ENCODE assay signal across 8 cellular contexts in genomic region chr1:15974855-15975254, GRCh38. TPM values are rescaled to one million over a fixed set of nuclear protein-coding genes. Genes with fewer than 3 reads are reported as not detected.
DNase-seq lines count a peak whose midpoint lies in the region; ATAC-seq and TF ChIP-seq lines count a peak whose summit lies in the region.

No MANE protein-coding gene starts in this region.

- H3K27me3 ChIP-seq in KMS-11 (ENCODE audit: insufficient read depth, low read depth) (no peaks in the 10 kb centered on the region), osteoblast (ENCODE audit: insufficient read depth, low read length) (no peaks in the 10 kb centered on the region)

- peaks cover 8% of the 10 kb centered on the region for H3K4me1 ChIP-seq in KMS-11 (ENCODE audit: low read depth, poor library complexity, severe bottlenecking)
- peaks cover 12% of the 10 kb centered on the region for H3K4me1 ChIP-seq in osteoblast (ENCODE audit: insufficient read depth, low read length)

- H3K4me3 ChIP-seq in KMS-11 (IDR thresholded peaks at IDR 0.05; ENCODE audit: insufficient read depth, low read depth, low read length) = no peak overlapping the region
- H3K4me3 ChIP-seq in coronary artery = peak overlapping the region; percentile 100
- peak overlapping the region; percentile 92 for H3K4me3 ChIP-seq in osteoblast (ENCODE audit: insufficient read depth, low read length)

- peak; percentile 72 for DNase-seq in activated CD8-positive, alpha-beta memory T cell treated with anti-CD3 and anti-CD28 coated beads for 24 hours
- no peak for DNase-seq in activated CD8-positive, alpha-beta memory T cell treated with anti-CD3 and anti-CD28 coated beads, Interleukin-2, amount 50 U/mL, for 4 hours
- no peak for DNase-seq in coronary artery (ENCODE audit: low spot score)
- DNase-seq in osteoblast (ENCODE audit: insufficient read length, low spot score, missing footprints) = peak; percentile 47
- DNase-seq in sciatic nerve (ENCODE audit: low spot score) = no peak
- no peak for DNase-seq in D341Med (ENCODE audit: low spot score)

- H3K36me3 ChIP-seq in KMS-11 (ENCODE audit: insufficient read depth) (no peaks in the 10 kb centered on the region), osteoblast (ENCODE audit: insufficient read depth, low read length) (peaks cover 23% of the 10 kb centered on the region)

- intact Hi-C loops in sciatic nerve (cut with DNase I) = no loop called here

- peak overlapping the region; percentile 99 for H3K4me2 ChIP-seq in KMS-11
- H3K4me2 ChIP-seq in osteoblast (ENCODE audit: insufficient read depth, low read length) = peak overlapping the region; percentile 91

- no peaks in the 10 kb centered on the region for H3K9me3 ChIP-seq in osteoblast (ENCODE audit: low read depth, low read length)

- H3K9ac ChIP-seq in KMS-11 = peak overlapping the region; percentile 57; the same call in 1 of the 2 replicates

- H4K20me1 ChIP-seq in KMS-11 (ENCODE audit: insufficient read depth) = no peaks in the 10 kb centered on the region
- H4K20me1 ChIP-seq in osteoblast (ENCODE audit: insufficient read depth, low read length) = peaks cover 22% of the 10 kb centered on the region

- ATAC-seq in HG03097 (IDR thresholded peaks at IDR 0.05; ENCODE audit: low FRiP score, unreplicated experiment) (no peak), sciatic nerve (no peak)

- TF ChIP-seq CTCF in KMS-11 (conservative IDR thresholded peaks at IDR 0.05; ENCODE audit: low read depth, low read length) (no peak), coronary artery (IDR thresholded peaks at IDR 0.05) (no peak), osteoblast (IDR thresholded peaks at IDR 0.05; ENCODE audit: extremely low read depth, low read depth, low read length) (no peak)

- H2AFZ ChIP-seq in KMS-11 (ENCODE audit: low read depth) = peak overlapping the region; percentile 94
- no peak overlapping the region for H2AFZ ChIP-seq in osteoblast (ENCODE audit: low read length)

- H3K27ac ChIP-seq in KMS-11 (no peak overlapping the region), coronary artery (no peak overlapping the region), osteoblast (ENCODE audit: low read depth, low read length) (peak overlapping the region; percentile 69)

- H3K79me2 ChIP-seq in KMS-11 (ENCODE audit: insufficient read depth, low read depth) (peaks cover 18% of the 10 kb centered on the region; the same call in 1 of the 2 replicates), osteoblast (ENCODE audit: insufficient read depth, low read length) (peaks cover 55% of the 10 kb centered on the region)

RNA-seq across cellular contexts. Expression of gene ZBTB17, which starts 1.0 kb away (rescaled TPM):
- 25.0 and 29.7 TPM in 2 replicates for total RNA-seq in osteoblast
- total RNA-seq in sciatic nerve = 37.7 TPM

RNA-seq across cellular contexts. Expression of gene SRARP, which starts 29.2 kb away (rescaled TPM):
- total RNA-seq in osteoblast (not detected in 2 replicates), sciatic nerve (0.18 TPM)

RNA-seq across cellular contexts. Expression of gene HSPB7, which starts 43.0 kb away (rescaled TPM):
- 4.1 and 6.9 TPM in 2 replicates for total RNA-seq in osteoblast
- 10.7 TPM for total RNA-seq in sciatic nerve

RNA-seq across cellular contexts. Expression of gene CLCNKA, which starts 47.0 kb away (rescaled TPM):
- total RNA-seq in osteoblast (not detected in 2 replicates), sciatic nerve (0.13 TPM)

Comparison
In these comparisons a context has a peak if more than half of its experiments do, and no peak if none do; other contexts are left out.
1. DNase-seq: peak in activated CD8-positive, alpha-beta memory T cell treated with anti-CD3 and anti-CD28 coated beads for 24 hours (single experiment) and osteoblast (single experiment); none in activated CD8-positive, alpha-beta memory T cell treated with anti-CD3 and anti-CD28 coated beads, Interleukin-2, amount 50 U/mL, for 4 hours (single experiment), coronary artery (single experiment), sciatic nerve (single experiment) and D341Med (single experiment).